ENCODE assay signal across 28 cellular contexts in genomic region chr7:95340491-95340890, GRCh38. TPM values are rescaled to one million over a fixed set of nuclear protein-coding genes. Genes with fewer than 3 reads are reported as not detected.
A peak's percentile ranks its signal among the peaks of the same experiment; 100 is the strongest.
DNase-seq lines count a peak whose midpoint lies in the region; ATAC-seq and TF ChIP-seq lines count a peak whose summit lies in the region.
"Had no signal": no experiment of that assay in that cellular context is flagged by ENCODE, and none has a peak within 500 bp of the region (broad histone marks: within the 10 kb centered on the region; RNA-seq: fewer than 3 reads in every experiment).

No MANE protein-coding gene starts in this region.

- POLR2A ChIA-PET in activated CD4-positive, alpha-beta memory T cell treated with anti-CD3 and anti-CD28 coated beads for 36 hours (lab: Charles Lee) = no interaction called here

- WGBS in esophagus muscularis mucosa = 80% methylated on average over 2 of the region's 2 CpGs

- H3K4me1 Mint-ChIP-seq in activated CD4-positive, alpha-beta T cell treated with anti-CD3 and anti-CD28 coated beads, Interleukin-2, amount 10 ng/mL, durations not matched to agents 24 days and 14 days = no peaks in the 10 kb centered on the region
- H3K4me1 Mint-ChIP-seq in stimulated activated memory B cell treated with anti-CD40 and anti-IgM and Interleukin-4, amounts not matched to agents 10 μg/mL and 1 μg/mL and 100 μg/mL, for 72 hours = no peaks in the 10 kb centered on the region
- no peaks in the 10 kb centered on the region for H3K4me1 Mint-ChIP-seq in activated CD4-positive, alpha-beta memory T cell treated with anti-CD3 and anti-CD28 coated beads for 36 hours (ENCODE audit: low read depth)
- H3K4me1 Mint-ChIP-seq: CD14-positive monocyte; CD4-positive, alpha-beta memory T cell; CD4-positive, CD25-positive, alpha-beta regulatory T cell; CD8-positive, alpha-beta memory T cell had no signal

- no peak overlapping the region for H3K27ac Mint-ChIP-seq in activated CD4-positive, alpha-beta T cell treated with anti-CD3 and anti-CD28 coated beads, Interleukin-2, amount 10 ng/mL, durations not matched to agents 24 days and 14 days
- H3K27ac Mint-ChIP-seq in stimulated activated memory B cell treated with anti-CD40 and anti-IgM and Interleukin-4, amounts not matched to agents 10 μg/mL and 1 μg/mL and 100 μg/mL, for 72 hours = no peak overlapping the region
- no peak overlapping the region for H3K27ac Mint-ChIP-seq in activated CD4-positive, alpha-beta memory T cell treated with anti-CD3 and anti-CD28 coated beads for 36 hours
- H3K27ac Mint-ChIP-seq: CD14-positive monocyte; CD4-positive, alpha-beta memory T cell; CD4-positive, CD25-positive, alpha-beta regulatory T cell; CD8-positive, alpha-beta memory T cell had no signal

- no peaks in the 10 kb centered on the region for H3K36me3 Mint-ChIP-seq in activated CD4-positive, alpha-beta T cell treated with anti-CD3 and anti-CD28 coated beads, Interleukin-2, amount 10 ng/mL, durations not matched to agents 24 days and 14 days (ENCODE audit: low read depth)
- no peaks in the 10 kb centered on the region for H3K36me3 Mint-ChIP-seq in stimulated activated memory B cell treated with anti-CD40 and anti-IgM and Interleukin-4, amounts not matched to agents 10 μg/mL and 1 μg/mL and 100 μg/mL, for 72 hours
- H3K36me3 Mint-ChIP-seq in activated CD4-positive, alpha-beta memory T cell treated with anti-CD3 and anti-CD28 coated beads for 36 hours = no peaks in the 10 kb centered on the region
- H3K36me3 Mint-ChIP-seq: CD14-positive monocyte; CD4-positive, alpha-beta memory T cell; CD4-positive, CD25-positive, alpha-beta regulatory T cell; CD8-positive, alpha-beta memory T cell had no signal

- TF ChIP-seq POLR2A in esophagus muscularis mucosa (IDR thresholded peaks at IDR 0.05; ENCODE audit: low read depth) = no peak

- ATAC-seq in GM21360 (IDR thresholded peaks at IDR 0.05; ENCODE audit: unreplicated experiment) = peak; percentile 68
- ATAC-seq in stimulated activated memory B cell treated with anti-CD40 and anti-IgM and Interleukin-4, amounts not matched to agents 10 μg/mL and 1 μg/mL and 100 μg/mL, for 72 hours = peak; percentile 44
- ATAC-seq in HG02973 (IDR thresholded peaks at IDR 0.05; ENCODE audit: unreplicated experiment) = no peak
- no peak for ATAC-seq in GM21447 (IDR thresholded peaks at IDR 0.05; ENCODE audit: unreplicated experiment)
- ATAC-seq: GM12878 had no signal

- H3K36me3 ChIP-seq in esophagus muscularis mucosa = no peaks in the 10 kb centered on the region
- H3K36me3 ChIP-seq: BE2C, BLaER1 had no signal

- no peak overlapping the region for H3K4me3 Mint-ChIP-seq in activated CD4-positive, alpha-beta T cell treated with anti-CD3 and anti-CD28 coated beads, Interleukin-2, amount 10 ng/mL, durations not matched to agents 24 days and 14 days
- H3K4me3 Mint-ChIP-seq in stimulated activated memory B cell treated with anti-CD40 and anti-IgM and Interleukin-4, amounts not matched to agents 10 μg/mL and 1 μg/mL and 100 μg/mL, for 72 hours = no peak overlapping the region
- no peak overlapping the region for H3K4me3 Mint-ChIP-seq in activated CD4-positive, alpha-beta memory T cell treated with anti-CD3 and anti-CD28 coated beads for 36 hours
- H3K4me3 Mint-ChIP-seq: CD14-positive monocyte; CD4-positive, alpha-beta memory T cell; CD4-positive, CD25-positive, alpha-beta regulatory T cell; CD8-positive, alpha-beta memory T cell had no signal

- no peaks in the 10 kb centered on the region for H3K4me1 ChIP-seq in esophagus muscularis mucosa
- H3K4me1 ChIP-seq: BE2C, BLaER1 had no signal

- H3K4me3 ChIP-seq in esophagus muscularis mucosa = no peak overlapping the region
- H3K4me3 ChIP-seq: BLaER1, GM12878 had no signal

- TF ChIP-seq CTCF in esophagus muscularis mucosa (IDR thresholded peaks at IDR 0.05) = no peak

- H3K27ac ChIP-seq in esophagus muscularis mucosa (replicated peaks in 1 of 4) = no peak overlapping the region
- H3K27ac ChIP-seq: BLaER1 had no signal

- no peak for TF ChIP-seq EP300 in esophagus muscularis mucosa (IDR thresholded peaks at IDR 0.05)

- no peaks in the 10 kb centered on the region for H3K27me3 ChIP-seq in esophagus muscularis mucosa
- H3K27me3 ChIP-seq: BE2C, BLaER1 had no signal

- CTCF ChIA-PET in activated CD4-positive, alpha-beta memory T cell treated with anti-CD3 and anti-CD28 coated beads for 36 hours (lab: Charles Lee) = no interaction called here

- peak; percentile 17 for DNase-seq in activated CD4-positive, alpha-beta T cell treated with anti-CD3 and anti-CD28 coated beads, Interleukin-2, amount 10 ng/mL, durations not matched to agents 24 days and 14 days
- no peak for DNase-seq in activated CD4-positive, alpha-beta T cell treated with anti-CD3 and anti-CD28 coated beads, Interleukin-2, amount 50 U/mL, for 4 hours
- peak; percentile 64 for DNase-seq in esophagus muscularis mucosa (ENCODE audit: extremely low spot score)
- no peak for DNase-seq in activated CD4-positive, alpha-beta memory T cell treated with anti-CD3 and anti-CD28 coated beads for 36 hours
- DNase-seq: 8988T; ACHN; BE2C; C1 segment of cervical spinal cord; CD4-positive, alpha-beta memory T cell; CD4-positive, CD25-positive, alpha-beta regulatory T cell; CD8-positive, alpha-beta memory T cell; COR-L47; DMS153; DMS53; DMS79; DND-41; EL; GDM1 had no signal

- H3K27me3 Mint-ChIP-seq in activated CD4-positive, alpha-beta T cell treated with anti-CD3 and anti-CD28 coated beads, Interleukin-2, amount 10 ng/mL, durations not matched to agents 24 days and 14 days = peaks cover 3% of the 10 kb centered on the region
- H3K27me3 Mint-ChIP-seq in stimulated activated memory B cell treated with anti-CD40 and anti-IgM and Interleukin-4, amounts not matched to agents 10 μg/mL and 1 μg/mL and 100 μg/mL, for 72 hours = peaks cover 16% of the 10 kb centered on the region
- H3K27me3 Mint-ChIP-seq in activated CD4-positive, alpha-beta memory T cell treated with anti-CD3 and anti-CD28 coated beads for 36 hours = no peaks in the 10 kb centered on the region

- intact Hi-C loops in activated CD4-positive, alpha-beta T cell treated with anti-CD3 and anti-CD28 coated beads, Interleukin-2, amount 10 ng/mL, durations not matched to agents 24 days and 14 days (cut with micrococcal nuclease) = no loop called here
- intact Hi-C loops in esophagus muscularis mucosa (cut with DNase I) = no loop called here
- intact Hi-C loops in activated CD4-positive, alpha-beta memory T cell treated with anti-CD3 and anti-CD28 coated beads for 36 hours (cut with micrococcal nuclease) = no loop called here

- no peaks in the 10 kb centered on the region for H3K9me3 Mint-ChIP-seq in activated CD4-positive, alpha-beta T cell treated with anti-CD3 and anti-CD28 coated beads, Interleukin-2, amount 10 ng/mL, durations not matched to agents 24 days and 14 days
- H3K9me3 Mint-ChIP-seq in stimulated activated memory B cell treated with anti-CD40 and anti-IgM and Interleukin-4, amounts not matched to agents 10 μg/mL and 1 μg/mL and 100 μg/mL, for 72 hours = peaks cover 3% of the 10 kb centered on the region
- H3K9me3 Mint-ChIP-seq in activated CD4-positive, alpha-beta memory T cell treated with anti-CD3 and anti-CD28 coated beads for 36 hours = no peaks in the 10 kb centered on the region
- H3K9me3 Mint-ChIP-seq: CD8-positive, alpha-beta memory T cell had no signal

- no peaks in the 10 kb centered on the region for H3K9me3 ChIP-seq in esophagus muscularis mucosa
- H3K9me3 ChIP-seq: BE2C, BLaER1 had no signal

RNA-seq across cellular contexts. Expression of gene PON1, which starts 16.2 kb away (rescaled TPM):
- total RNA-seq in activated CD4-positive, alpha-beta T cell treated with anti-CD3 and anti-CD28 coated beads, Interleukin-2, amount 10 ng/mL, durations not matched to agents 24 days and 14 days = not detected in 2 replicates
- not detected for total RNA-seq in esophagus muscularis mucosa
- total RNA-seq in activated CD4-positive, alpha-beta memory T cell treated with anti-CD3 and anti-CD28 coated beads for 36 hours = not detected
- total RNA-seq: A673; CD4-positive, alpha-beta memory T cell; CD4-positive, CD25-positive, alpha-beta regulatory T cell; CD8-positive, alpha-beta memory T cell; Daoy; G401 had no signal

RNA-seq across cellular contexts. Expression of gene PON3, which starts 55.7 kb away (rescaled TPM):
- not detected in 2 replicates for total RNA-seq in activated CD4-positive, alpha-beta T cell treated with anti-CD3 and anti-CD28 coated beads, Interleukin-2, amount 10 ng/mL, durations not matched to agents 24 days and 14 days
- total RNA-seq in esophagus muscularis mucosa = 1 to 10 TPM in 1 of 4 donors, under 1 TPM in 2, not detected in 1; 0.50 to 1.2 (median 0.63) TPM
- not detected for total RNA-seq in activated CD4-positive, alpha-beta memory T cell treated with anti-CD3 and anti-CD28 coated beads for 36 hours
- total RNA-seq: A673; CD4-positive, alpha-beta memory T cell; CD4-positive, CD25-positive, alpha-beta regulatory T cell; CD8-positive, alpha-beta memory T cell; Daoy; G401 had no signal

Comparison
In these comparisons a context has a peak if more than half of its experiments do, and no peak if none do; other contexts are left out.
1. DNase-seq: peak in activated CD4-positive, alpha-beta T cell treated with anti-CD3 and anti-CD28 coated beads, Interleukin-2, amount 10 ng/mL, durations not matched to agents 24 days and 14 days (single experiment) and esophagus muscularis mucosa (single experiment); none in activated CD4-positive, alpha-beta T cell treated with anti-CD3 and anti-CD28 coated beads, Interleukin-2, amount 50 U/mL, for 4 hours (0 of 2) and activated CD4-positive, alpha-beta memory T cell treated with anti-CD3 and anti-CD28 coated beads for 36 hours (single experiment).
2. ATAC-seq: peak in GM21360 (single experiment) and stimulated activated memory B cell treated with anti-CD40 and anti-IgM and Interleukin-4, amounts not matched to agents 10 μg/mL and 1 μg/mL and 100 μg/mL, for 72 hours (single experiment); none in HG02973 (single experiment) and GM21447 (single experiment).